ENCODE assay signal across 10 cellular contexts in the genomic region with DNA sequence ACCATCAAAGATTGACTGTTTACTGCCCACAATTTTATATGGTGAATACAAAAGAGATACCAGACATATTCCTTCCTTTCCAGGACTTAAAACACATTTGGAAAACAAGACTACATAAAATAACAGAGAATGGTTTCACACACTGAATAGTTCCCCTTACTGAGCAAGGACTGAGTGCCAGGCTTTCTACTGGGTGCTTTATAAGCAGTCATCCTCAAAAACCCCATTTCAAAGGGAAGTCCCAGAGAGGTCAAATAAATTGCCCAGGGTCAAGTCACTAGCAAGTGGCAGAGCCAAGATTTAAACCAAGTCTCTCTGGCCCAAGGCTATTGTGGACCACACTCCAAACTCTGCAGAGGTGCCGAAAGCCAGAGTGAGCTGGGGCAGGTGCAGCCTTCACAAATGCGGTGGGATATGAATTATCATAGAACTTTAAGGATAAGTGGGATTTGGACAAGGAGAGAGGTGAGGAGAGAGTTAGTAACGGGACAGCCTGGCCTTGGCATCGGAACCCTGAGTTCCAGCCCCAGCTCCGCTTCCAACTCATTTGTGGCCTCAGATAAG. TPM values are rescaled to one million over a fixed set of nuclear protein-coding genes. Genes with fewer than 3 reads are reported as not detected.
DNase-seq lines count a peak whose midpoint lies in the region; ATAC-seq and TF ChIP-seq lines count a peak whose summit lies in the region.
"Had no signal": no experiment of that assay in that cellular context is flagged by ENCODE, and none has a peak within 500 bp of the region (broad histone marks: within the 10 kb centered on the region; RNA-seq: fewer than 3 reads in every experiment).

No MANE protein-coding gene starts in this region.

- no peak overlapping the region for H2BK120ac ChIP-seq in IMR-90 (ENCODE audit: low read depth, low read length)

- POLR2A ChIA-PET in IMR-90 (lab: Charles Lee; ENCODE audit: unreplicated experiment): no interaction called here

- no peak overlapping the region for H3K18ac ChIP-seq in IMR-90 (ENCODE audit: low read depth, low read length)

- no peak overlapping the region for H3K14ac ChIP-seq in IMR-90 (replicated peaks; ENCODE audit: low read depth, low read length)

- CTCF ChIA-PET in IMR-90 (lab: Yijun Ruan, JAX): interaction anchor here (1.0 to 2.1 kb wide), 9 partner anchors 9 to 190 kb away, joined by 3 to 7 read pairs (median 5); partner anchors contain the start of genes ENDOU, RPAP3 and VDR

- no peak overlapping the region for H3K56ac ChIP-seq in IMR-90 (ENCODE audit: extremely low read depth, insufficient read depth, low read length)

- no peak overlapping the region for H2AK5ac ChIP-seq in IMR-90 (ENCODE audit: low read depth, low read length)

- WGBS in IMR-90 (ENCODE audit: extremely low coverage in 2 of 2, insufficient read length in 1 of 2), 2 experiments: 5% methylated on average over 3 of the region's 5 CpGs; no CpG with 5 or more reads in 1 of the 2 experiments
- WGBS in transverse colon (ENCODE audit: low coverage in 1 of 2), 2 donors: 33% methylated on average over 5 of the region's 5 CpGs; no CpG with 5 or more reads in 1 of the 2 donors

- H2BK15ac ChIP-seq in IMR-90 (ENCODE audit: low read depth, low read length): no peak overlapping the region

- no TSS peak for BruUV-seq in IMR-90 (replicated peaks; lab: Mats Ljungman, UMichigan)

- H3K4me2 ChIP-seq in IMR-90 (ENCODE audit: low read depth, low read length): no peak overlapping the region

- H4K8ac ChIP-seq in IMR-90 (ENCODE audit: low read depth in 2 of 2, low read length in 2 of 2): no peak overlapping the region

- peaks cover 48% of the 10 kb centered on the region for H3K4me1 ChIP-seq in left ventricle myocardium inferior
- peaks cover 8% of the 10 kb centered on the region for H3K4me1 ChIP-seq in IMR-90 (ENCODE audit: control insufficient read depth, insufficient read depth, low read length)
- H3K4me1 ChIP-seq in lower lobe of right lung: peaks cover 42% of the 10 kb centered on the region
- peaks cover 24 to 36% (median 26%) of the 10 kb centered on the region in 4 donors for H3K4me1 ChIP-seq in transverse colon

- no peaks in the 10 kb centered on the region for H3K79me1 ChIP-seq in IMR-90 (ENCODE audit: low read depth in 1 of 2, low read length in 2 of 2)

- H3K9ac ChIP-seq in IMR-90 (ENCODE audit: low read depth, low read length): no peak overlapping the region

- ATAC-seq in left cardiac atrium (no peak), IMR-90 (ENCODE audit: low read depth) (no peak), lower lobe of right lung (no peak)

- intact Hi-C loops in left ventricle myocardium inferior (cut with micrococcal nuclease) (loop anchor here (5.0 kb wide), 2 partner anchors 52 to 122 kb away; no protein-coding TSS in a partner anchor), left cardiac atrium (cut with DNase I) (loop anchor here (2.0 to 10.0 kb wide), 5 partner anchors 52 to 250 kb away; partner anchors contain the start of gene TMEM106C (in 1 of the 2)), IMR-90 (cut with micrococcal nuclease) (loop anchor here (1.0 to 10.0 kb wide), 6 partner anchors 52 to 450 kb away; partner anchors contain the start of gene TMEM106C), lower lobe of right lung (cut with DNase I) (no loop called here), transverse colon (cut with DNase I; ENCODE audit: low total_unique reads) (loop anchor here (5.0 kb wide), 2 partner anchors 62 to 122 kb away; no protein-coding TSS in a partner anchor)

- TF ChIP-seq CTCF in left ventricle myocardium inferior (IDR thresholded peaks at IDR 0.05; ENCODE audit: borderline replicate concordance) (no peak), IMR-90 (conservative IDR thresholded peaks at IDR 0.05; ENCODE audit: low read depth, low read length) (no peak), lower lobe of right lung (IDR thresholded peaks at IDR 0.05) (no peak), transverse colon (IDR thresholded peaks at IDR 0.05) (no peak)

- no peak overlapping the region for H2AFZ ChIP-seq in IMR-90 (replicated peaks; ENCODE audit: low read length, poor library complexity)

- H2BK20ac ChIP-seq in IMR-90 (ENCODE audit: low read depth, low read length): no peak overlapping the region

- H3K4me3 ChIP-seq in left ventricle myocardium inferior (no peak overlapping the region), IMR-90 (ENCODE audit: insufficient read depth, low read depth, low read length) (no peak overlapping the region), lower lobe of right lung (no peak overlapping the region), transverse colon (no peak overlapping the region)

- H4K91ac ChIP-seq in IMR-90 (ENCODE audit: insufficient read depth, low read depth, low read length): no peak overlapping the region

- no peaks in the 10 kb centered on the region for H3K27me3 ChIP-seq in left ventricle myocardium inferior (ENCODE audit: low read depth)
- no peaks in the 10 kb centered on the region for H3K27me3 ChIP-seq in IMR-90 (ENCODE audit: control insufficient read depth, insufficient read depth, low read length)
- no peaks in the 10 kb centered on the region for H3K27me3 ChIP-seq in lower lobe of right lung (ENCODE audit: low read depth)
- H3K27me3 ChIP-seq in transverse colon: no peaks in the 10 kb centered on the region

- H3K27ac ChIP-seq in left ventricle myocardium inferior (replicated peaks) (peak overlapping the region; percentile 95), IMR-90 (ENCODE audit: insufficient read depth, low read length) (no peak overlapping the region), lower lobe of right lung (peak overlapping the region; percentile 25), transverse colon (peak overlapping the region in 3 of 4 donors; percentile 88 to 93 (median 89))

- H4K20me1 ChIP-seq in IMR-90 (ENCODE audit: insufficient read depth, low read length): no peaks in the 10 kb centered on the region

- no peak overlapping the region for H2BK5ac ChIP-seq in IMR-90 (ENCODE audit: low read depth, low read length, poor library complexity, severe bottlenecking)

- H3K9me3 ChIP-seq in left ventricle myocardium inferior (replicated peaks) (no peaks in the 10 kb centered on the region), IMR-90 (ENCODE audit: control insufficient read depth, insufficient read depth, low read length) (no peaks in the 10 kb centered on the region), lower lobe of right lung (no peaks in the 10 kb centered on the region), transverse colon (no peaks in the 10 kb centered on the region)

- dilution Hi-C loops in IMR-90 (cut with HindIII; ENCODE audit: low sequenced_read_pairs, unreplicated experiment): no loop called here

- TF ChIP-seq POLR2A in IMR-90 (IDR thresholded peaks at IDR 0.05; ENCODE audit: low read depth, low read length) (no peak), transverse colon (IDR thresholded peaks at IDR 0.05) (no peak)

- DNase-seq in left ventricle myocardium inferior: no peak
- no peak for DNase-seq in left cardiac atrium
- DNase-seq in IMR-90: no peak
- DNase-seq in lower lobe of right lung: no peak
- DNase-seq in transverse colon: no peak
- DNase-seq in RPMI8226: no peak
- DNase-seq in pons (ENCODE audit: low spot score): no peak
- no peak for DNase-seq in NOMO-1 treated with DMSO at 0.1 percent for 48 hours (lab: John Stamatoyannopoulos, UW; ENCODE audit: unreplicated experiment)
- DNase-seq: cortex of kidney had no signal

- no peak overlapping the region for H4K5ac ChIP-seq in IMR-90 (ENCODE audit: low read depth, low read length)

- in situ Hi-C loops in IMR-90 (cut with MboI; ENCODE audit: low sequenced_read_pairs): loop anchor here (5.0 kb wide), 2 partner anchors 62 to 122 kb away; no protein-coding TSS in a partner anchor
- in situ Hi-C loops in transverse colon (cut with MboI; ENCODE audit: low pct_ligation_motif_present in 1 of 4, low pct_unique_long_range_greater_than_20kb in 1 of 4, low sequenced_read_pairs in 3 of 4): loop anchor here in 2 of 4 donors (5.0 to 10.0 kb wide), 4 partner anchors 60 to 122 kb away; partner anchors contain the start of gene SLC48A1 (in 1 of the 2)

- no peak overlapping the region for H3K23ac ChIP-seq in IMR-90 (ENCODE audit: low read depth, low read length)

- H3K4ac ChIP-seq in IMR-90 (ENCODE audit: low read depth, low read length): no peak overlapping the region

- H2AK9ac ChIP-seq in IMR-90 (replicated peaks; ENCODE audit: low read depth, low read length, poor library complexity): peak overlapping the region; percentile 47

- no peak for TF ChIP-seq RAD21 in IMR-90 (IDR thresholded peaks at IDR 0.05; ENCODE audit: low read length)

- TF ChIP-seq EP300 in transverse colon (IDR thresholded peaks at IDR 0.05; ENCODE audit: low read depth): no peak

- H3K36me3 ChIP-seq in left ventricle myocardium inferior (no peaks in the 10 kb centered on the region), IMR-90 (ENCODE audit: control insufficient read depth, insufficient read depth, low read length) (no peaks in the 10 kb centered on the region), lower lobe of right lung (no peaks in the 10 kb centered on the region), transverse colon (no peaks in the 10 kb centered on the region)

- H3K9me1 ChIP-seq in IMR-90 (ENCODE audit: insufficient read depth, low read length): no peaks in the 10 kb centered on the region

RNA-seq across cellular contexts. Expression of gene RPAP3, which starts 9.1 kb away (rescaled TPM):
- 24.2 TPM for total RNA-seq in left ventricle myocardium inferior
- 10 to 100 TPM; 22.7 to 22.8 TPM for total RNA-seq in left cardiac atrium
- 10.6 and 20.0 TPM in 2 replicates for total RNA-seq in IMR-90 (2012; rRNA removed)
- 10.3 and 13.4 TPM in 2 replicates for polyA plus RNA-seq in IMR-90 (2012; rRNA removed)
- 0.77 and 1.2 TPM in 2 replicates for polyA plus RNA-seq in IMR-90 (2012; cell fraction: cytosol; rRNA removed)
- polyA plus RNA-seq in IMR-90 (2012; cell fraction: nucleus; rRNA removed; ENCODE audit: low replicate concordance): 0.29 and 5.5 TPM in 2 replicates
- 20.2 TPM for total RNA-seq in lower lobe of right lung
- 10 to 100 TPM in 1 of 4 donors, 1 to 10 TPM in 3; 8.1 to 16.0 (median 9.3) TPM for total RNA-seq in transverse colon

RNA-seq across cellular contexts. Expression of gene ENDOU, which starts 10.4 kb away (rescaled TPM):
- 0.49 TPM for total RNA-seq in left ventricle myocardium inferior
- total RNA-seq in left cardiac atrium: under 1 TPM; 0.62 to 0.68 TPM
- total RNA-seq in IMR-90 (2012; rRNA removed): under 0.01 TPM in 2 replicates
- 0.07 and 0.09 TPM in 2 replicates for polyA plus RNA-seq in IMR-90 (2012; rRNA removed)
- polyA plus RNA-seq in IMR-90 (2012; cell fraction: cytosol; rRNA removed): 0.03 TPM in 1 of 2 replicates, not detected in the other
- polyA plus RNA-seq in IMR-90 (2012; cell fraction: nucleus; rRNA removed; ENCODE audit: low replicate concordance): 0.11 and 0.15 TPM in 2 replicates
- total RNA-seq in lower lobe of right lung: not detected
- total RNA-seq in transverse colon: under 1 TPM in 1 of 4 donors, not detected in 3; 0.32 TPM
- total RNA-seq: H9 had no signal

RNA-seq across cellular contexts. Expression of gene RAPGEF3, which starts 43.8 kb away (rescaled TPM):
- total RNA-seq in left ventricle myocardium inferior (34.8 TPM), left cardiac atrium (10 to 100 TPM; 27.3 to 35.9 TPM), IMR-90 (2012; rRNA removed) (0.83 and 1.3 TPM in 2 replicates), lower lobe of right lung (44.5 TPM), transverse colon (10 to 100 TPM in 2 of 4 donors, 1 to 10 TPM in 2; 8.1 to 51.7 (median 24.6) TPM)
- 2.0 and 2.9 TPM in 2 replicates for polyA plus RNA-seq in IMR-90 (2012; rRNA removed)
- polyA plus RNA-seq in IMR-90 (2012; cell fraction: cytosol; rRNA removed): 1.7 TPM in 2 replicates
- polyA plus RNA-seq in IMR-90 (2012; cell fraction: nucleus; rRNA removed; ENCODE audit: low replicate concordance): 11.2 and 11.8 TPM in 2 replicates

RNA-seq across cellular contexts. Expression of gene SLC48A1, which starts 58.1 kb away (rescaled TPM):
- 25.3 TPM for total RNA-seq in left ventricle myocardium inferior
- total RNA-seq in left cardiac atrium: 10 to 100 TPM; 22.1 to 28.9 TPM
- total RNA-seq in IMR-90 (2012; rRNA removed): 4.4 and 4.8 TPM in 2 replicates
- 5.9 and 6.0 TPM in 2 replicates for polyA plus RNA-seq in IMR-90 (2012; rRNA removed)
- 4.1 and 10.3 TPM in 2 replicates for polyA plus RNA-seq in IMR-90 (2012; cell fraction: cytosol; rRNA removed)
- 10.0 and 10.3 TPM in 2 replicates for polyA plus RNA-seq in IMR-90 (2012; cell fraction: nucleus; rRNA removed; ENCODE audit: low replicate concordance)
- total RNA-seq in lower lobe of right lung: 39.9 TPM
- total RNA-seq in transverse colon: 10 to 100 TPM; 19.9 to 76.7 (median 23.1) TPM
